8 cellular contexts compared by ENCODE assay signal in the genomic region with DNA sequence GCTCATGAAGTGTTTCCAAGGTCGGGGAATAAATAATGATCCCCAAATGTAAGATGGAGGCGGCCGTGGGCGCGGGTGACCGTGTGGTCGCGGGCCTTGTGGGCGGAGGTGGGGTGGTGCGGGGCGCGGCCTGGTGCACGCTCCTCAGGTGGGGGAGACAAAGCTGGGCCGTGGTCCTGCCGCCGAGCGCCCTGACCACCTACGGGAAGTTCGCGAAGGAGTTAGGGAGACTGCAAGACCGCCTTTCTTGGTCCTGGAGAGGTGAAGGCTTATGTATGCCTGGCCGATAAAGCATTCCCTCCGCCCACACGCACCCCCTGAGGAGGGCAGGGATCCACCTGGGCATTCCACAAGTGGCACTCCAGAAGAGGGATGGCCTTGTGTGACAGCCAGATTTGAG. TPM values are rescaled to one million over a fixed set of nuclear protein-coding genes. Genes with fewer than 3 reads are reported as not detected.
DNase-seq lines count a peak whose midpoint lies in the region; ATAC-seq and TF ChIP-seq lines count a peak whose summit lies in the region.

No MANE protein-coding gene starts in this region.

- no peaks in the 10 kb centered on the region for H3K27me3 ChIP-seq in OCI-LY3 (ENCODE audit: low read depth, low read length)

- no peak overlapping the region for H3K27ac ChIP-seq in OCI-LY3 (ENCODE audit: low read length)

- peaks cover 11% of the 10 kb centered on the region for H3K4me1 Mint-ChIP-seq in osteocyte (ENCODE audit: unreplicated experiment)

- H3K4me3 Mint-ChIP-seq in osteocyte (ENCODE audit: unreplicated experiment) = peak overlapping the region; percentile 87

- H3K36me3 Mint-ChIP-seq in osteocyte (ENCODE audit: unreplicated experiment) = no peaks in the 10 kb centered on the region

- H3K27ac Mint-ChIP-seq in osteocyte (ENCODE audit: unreplicated experiment) = no peak overlapping the region

- DNase-seq in DMS79 (lab: John Stamatoyannopoulos, UW) (peak; percentile 7), erythroblast (lab: John Stamatoyannopoulos, UW) (peak; percentile 48 to 62), osteocyte (ENCODE audit: extremely low spot score, unreplicated experiment) (no peak), left lobe of liver (ENCODE audit: low spot score) (no peak), T1000 (lab: John Stamatoyannopoulos, UW) (no peak)

- no peaks in the 10 kb centered on the region for H3K9me3 Mint-ChIP-seq in osteocyte (ENCODE audit: unreplicated experiment)

- TF ChIP-seq CTCF in OCI-LY3 (IDR thresholded peaks at IDR 0.05; ENCODE audit: low read depth, low read length) (no peak), osteocyte (IDR thresholded peaks at IDR 0.05) (no peak)

- peaks cover 55% of the 10 kb centered on the region for H3K79me2 ChIP-seq in OCI-LY3 (ENCODE audit: low read length)

- H4K20me1 ChIP-seq in OCI-LY3 (ENCODE audit: insufficient read depth, low read length) = no peaks in the 10 kb centered on the region

- peak overlapping the region; percentile 94 for H3K4me2 ChIP-seq in OCI-LY3 (ENCODE audit: low read length)

- H2AFZ ChIP-seq in OCI-LY3 (ENCODE audit: low read depth, low read length) = peak overlapping the region; percentile 72; the same call in 1 of the 2 replicates

- peak overlapping the region; percentile 80 for H3K9ac ChIP-seq in OCI-LY3 (ENCODE audit: low read length)

- H3K4me3 ChIP-seq in OCI-LY3 (ENCODE audit: low read length) = peak overlapping the region; percentile 90

- H3K4me1 ChIP-seq in OCI-LY3 (ENCODE audit: low read length) = peaks cover 6% of the 10 kb centered on the region

- H3K9me3 ChIP-seq in OCI-LY3 (ENCODE audit: insufficient read depth, low read length) = no peaks in the 10 kb centered on the region

- H3K36me3 ChIP-seq in OCI-LY3 (replicated peaks; ENCODE audit: low read depth, low read length) = no peaks in the 10 kb centered on the region

- TF ChIP-seq POLR2A in erythroblast (IDR thresholded peaks at IDR 0.05; ENCODE audit: low read length) = no peak

- no peaks in the 10 kb centered on the region for H3K27me3 Mint-ChIP-seq in osteocyte (ENCODE audit: unreplicated experiment)

- ATAC-seq in HG02870 (IDR thresholded peaks at IDR 0.05; ENCODE audit: unreplicated experiment) (no peak), GM18520 (IDR thresholded peaks at IDR 0.05; ENCODE audit: unreplicated experiment) (no peak), left lobe of liver (no peak)

RNA-seq across cellular contexts. Expression of a gene that starts 1.6 kb away (rescaled TPM):
- 19.0 and 19.3 TPM in 2 replicates for total RNA-seq in osteocyte
- 2.8 TPM for total RNA-seq in left lobe of liver

Comparison
In these comparisons a context has a peak if more than half of its experiments do, and no peak if none do; other contexts are left out.
1. DNase-seq: peak in DMS79 (single experiment) and erythroblast (2 of 2); none in osteocyte (single experiment), left lobe of liver (single experiment) and T1000 (single experiment).